12 cellular contexts compared by ENCODE assay signal in genomic region chr9:135886147-135886981, GRCh38. TPM values are rescaled to one million over a fixed set of nuclear protein-coding genes. Genes with fewer than 3 reads are reported as not detected.
DNase-seq lines count a peak whose midpoint lies in the region; ATAC-seq and TF ChIP-seq lines count a peak whose summit lies in the region.
"Had no signal": no experiment of that assay in that cellular context is flagged by ENCODE, and none has a peak within 500 bp of the region (broad histone marks: within the 10 kb centered on the region; RNA-seq: fewer than 3 reads in every experiment).

No MANE protein-coding gene starts in this region.

- H3K27ac Mint-ChIP-seq in stimulated activated naive CD8-positive, alpha-beta T cell treated with anti-CD3 and anti-CD28 coated beads, Interleukin-15, Interleukin-2, amounts not matched to agents 100 ng/mL and 50 ng/mL, for 24 hours, result peak overlapping the region; percentile 56
- H3K27ac Mint-ChIP-seq in mesothelial cell of epicardium (peak overlapping the region; percentile 83), type B pancreatic cell (peak overlapping the region; percentile 55)

- no peak for DNase-seq in stimulated activated naive CD8-positive, alpha-beta T cell treated with anti-CD3 and anti-CD28 coated beads, Interleukin-15, Interleukin-2, amounts not matched to agents 100 U/mL and 50 U/mL, for 24 hours
- DNase-seq in mesothelial cell of epicardium (ENCODE audit: low spot score in 2 of 2, unreplicated experiment in 2 of 2) (peak in 1 of 2 experiments; percentile 31), type B pancreatic cell (ENCODE audit: extremely low spot score, unreplicated experiment) (no peak), HCEC 1CT (no peak)
- DNase-seq in central memory CD4-positive, alpha-beta T cell, result no peak
- DNase-seq: activated CD4-positive, alpha-beta T cell treated with anti-CD3 and anti-CD28 coated beads, Interleukin-2, amount 50 U/mL, for 48 hours; dermis blood vessel endothelial cell; thyroid gland had no signal

- TF ChIP-seq CTCF in mesothelial cell of epicardium (IDR thresholded peaks at IDR 0.05; ENCODE audit: unreplicated experiment) (no peak), type B pancreatic cell (conservative IDR thresholded peaks at IDR 0.05) (no peak)

- peaks cover 62% of the 10 kb centered on the region for H3K4me1 Mint-ChIP-seq in stimulated activated naive CD8-positive, alpha-beta T cell treated with anti-CD3 and anti-CD28 coated beads, Interleukin-15, Interleukin-2, amounts not matched to agents 100 ng/mL and 50 ng/mL, for 24 hours (ENCODE audit: low read depth)
- H3K4me1 Mint-ChIP-seq in mesothelial cell of epicardium (peaks cover 57% of the 10 kb centered on the region), type B pancreatic cell (ENCODE audit: unreplicated experiment) (peaks cover 68% of the 10 kb centered on the region)

- H3K36me3 Mint-ChIP-seq in stimulated activated naive CD8-positive, alpha-beta T cell treated with anti-CD3 and anti-CD28 coated beads, Interleukin-15, Interleukin-2, amounts not matched to agents 100 ng/mL and 50 ng/mL, for 24 hours (ENCODE audit: low read depth), result no peaks in the 10 kb centered on the region
- H3K36me3 Mint-ChIP-seq in mesothelial cell of epicardium (no peaks in the 10 kb centered on the region), type B pancreatic cell (peaks cover 8% of the 10 kb centered on the region)

- H3K27ac ChIP-seq in angular gyrus (ENCODE audit: low read depth, low read length), result peak overlapping the region; percentile 83
- H3K27ac ChIP-seq: thyroid gland had no signal

- no peaks in the 10 kb centered on the region for H3K27me3 Mint-ChIP-seq in stimulated activated naive CD8-positive, alpha-beta T cell treated with anti-CD3 and anti-CD28 coated beads, Interleukin-15, Interleukin-2, amounts not matched to agents 100 ng/mL and 50 ng/mL, for 24 hours
- H3K27me3 Mint-ChIP-seq in mesothelial cell of epicardium (ENCODE audit: low read depth) (no peaks in the 10 kb centered on the region), type B pancreatic cell (no peaks in the 10 kb centered on the region)

- H3K4me3 Mint-ChIP-seq in stimulated activated naive CD8-positive, alpha-beta T cell treated with anti-CD3 and anti-CD28 coated beads, Interleukin-15, Interleukin-2, amounts not matched to agents 100 ng/mL and 50 ng/mL, for 24 hours, result no peak overlapping the region
- H3K4me3 Mint-ChIP-seq in mesothelial cell of epicardium, result no peak overlapping the region
- peak overlapping the region; percentile 32 for H3K4me3 Mint-ChIP-seq in type B pancreatic cell

- no peak for ATAC-seq in stimulated activated naive CD8-positive, alpha-beta T cell treated with anti-CD3 and anti-CD28 coated beads, Interleukin-15, Interleukin-2, amounts not matched to agents 100 U/mL and 50 U/mL, for 24 hours
- no peak for ATAC-seq in GM19324 (IDR thresholded peaks at IDR 0.05; ENCODE audit: low FRiP score, unreplicated experiment)
- ATAC-seq: HepG2 had no signal

- H3K9me3 Mint-ChIP-seq in stimulated activated naive CD8-positive, alpha-beta T cell treated with anti-CD3 and anti-CD28 coated beads, Interleukin-15, Interleukin-2, amounts not matched to agents 100 ng/mL and 50 ng/mL, for 24 hours, result no peaks in the 10 kb centered on the region
- H3K9me3 Mint-ChIP-seq in mesothelial cell of epicardium, result no peaks in the 10 kb centered on the region
- no peaks in the 10 kb centered on the region for H3K9me3 Mint-ChIP-seq in type B pancreatic cell

RNA-seq across cellular contexts. Expression of gene CAMSAP1, which starts 21.0 kb away (rescaled TPM):
- total RNA-seq in mesothelial cell of epicardium (62.4 to 64.4 TPM (median 63.3 TPM) in 3 replicates), type B pancreatic cell (ENCODE audit: low replicate concordance) (33.9 and 58.2 TPM in 2 replicates)
